ENCODE assay signal across 21 cellular contexts in the genomic region with DNA sequence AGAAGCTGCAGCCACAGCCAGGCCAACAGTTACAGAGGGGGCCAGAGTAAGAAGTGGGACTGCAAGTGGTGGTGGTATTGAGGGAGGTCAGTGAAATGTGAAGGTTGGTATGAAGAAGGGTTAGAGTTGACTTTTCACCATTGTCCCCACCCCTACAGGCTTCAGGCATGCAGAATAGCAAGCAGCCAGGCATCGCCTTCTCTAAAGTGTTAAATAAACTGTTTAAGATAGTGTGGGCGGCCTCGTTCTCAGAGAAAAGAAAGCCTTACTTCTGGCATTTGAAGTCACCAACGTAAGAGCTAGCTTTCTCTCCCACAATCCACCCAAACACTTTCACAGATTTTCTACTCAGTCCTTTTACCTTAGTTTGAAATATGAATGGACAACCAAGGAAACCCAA.
DNase-seq lines count a peak whose midpoint lies in the region; TF ChIP-seq lines count a peak whose summit lies in the region.
"Had no signal": no experiment of that assay in that cellular context is flagged by ENCODE, and none has a peak within 500 bp of the region (broad histone marks: within the 10 kb centered on the region; RNA-seq: fewer than 3 reads in every experiment).

No MANE protein-coding gene starts in this region.

- H3K9me3 ChIP-seq in esophagus muscularis mucosa (no peaks in the 10 kb centered on the region), osteoblast (ENCODE audit: low read depth, low read length) (no peaks in the 10 kb centered on the region), HAP-1 (no peaks in the 10 kb centered on the region)
- H3K9me3 ChIP-seq: BE2C had no signal

- H3K79me2 ChIP-seq in osteoblast (ENCODE audit: insufficient read depth, low read length), result no peaks in the 10 kb centered on the region

- DNase-seq in esophagus muscularis mucosa (ENCODE audit: extremely low spot score) (no peak), middle frontal gyrus (ENCODE audit: extremely low spot score, low spot score) (peak; percentile 9), superior temporal gyrus (ENCODE audit: extremely low spot score) (peak; percentile 38), osteoblast (ENCODE audit: insufficient read length, low spot score, missing footprints) (no peak), HAP-1 (ENCODE audit: low spot score in 2 of 2) (no peak), KG1 (lab: John Stamatoyannopoulos, UW) (no peak)
- DNase-seq: ACHN; BE2C; C1 segment of cervical spinal cord; CD4-positive, CD25-positive, alpha-beta regulatory T cell; CD8-positive, alpha-beta memory T cell; COR-L47; DMS 273 treated with DMSO at 0.1 percent for 48 hours; DMS53; DND-41; EL; GOT3; H7; IMR-90 had no signal

- peaks cover 6 to 50% (median 38%) of the 10 kb centered on the region in 4 donors for H3K4me1 ChIP-seq in esophagus muscularis mucosa
- no peaks in the 10 kb centered on the region for H3K4me1 ChIP-seq in osteoblast (ENCODE audit: insufficient read depth, low read length)
- H3K4me1 ChIP-seq in HAP-1, result peaks cover 6% of the 10 kb centered on the region
- H3K4me1 ChIP-seq: BE2C had no signal

- peaks cover 0 to 29% (median 10%) of the 10 kb centered on the region in 4 donors for H3K36me3 ChIP-seq in esophagus muscularis mucosa
- H3K36me3 ChIP-seq in osteoblast (ENCODE audit: insufficient read depth, low read length), result no peaks in the 10 kb centered on the region
- no peaks in the 10 kb centered on the region for H3K36me3 ChIP-seq in HAP-1 (replicated peaks)
- H3K36me3 ChIP-seq: BE2C had no signal

- TF ChIP-seq EP300 in esophagus muscularis mucosa (IDR thresholded peaks at IDR 0.05), result no peak

- intact Hi-C loops in esophagus muscularis mucosa (cut with DNase I), result no loop called here

- in situ Hi-C loops in HAP-1 (cut with MboI; ENCODE audit: low sequenced_read_pairs), result no loop called here

- no peaks in the 10 kb centered on the region for H3K27me3 ChIP-seq in esophagus muscularis mucosa
- peaks cover 3% of the 10 kb centered on the region for H3K27me3 ChIP-seq in osteoblast (ENCODE audit: insufficient read depth, low read length)
- no peaks in the 10 kb centered on the region for H3K27me3 ChIP-seq in HAP-1 (ENCODE audit: low read depth)
- H3K27me3 ChIP-seq: BE2C had no signal

- no peak overlapping the region for H3K4me3 ChIP-seq in esophagus muscularis mucosa
- no peak overlapping the region for H3K4me3 ChIP-seq in osteoblast (ENCODE audit: insufficient read depth, low read length)
- H3K4me3 ChIP-seq in HAP-1, result no peak overlapping the region
- H3K4me3 ChIP-seq: GM12878, K562 had no signal

- TF ChIP-seq POLR2A in esophagus muscularis mucosa (IDR thresholded peaks at IDR 0.05; ENCODE audit: low read depth), result no peak

- WGBS in esophagus muscularis mucosa, result 48% methylated on average over 4 of the region's 4 CpGs

- H4K20me1 ChIP-seq in osteoblast (ENCODE audit: insufficient read depth, low read length), result no peaks in the 10 kb centered on the region

- TF ChIP-seq CTCF in esophagus muscularis mucosa (IDR thresholded peaks at IDR 0.05) (no peak), osteoblast (IDR thresholded peaks at IDR 0.05; ENCODE audit: extremely low read depth, low read depth, low read length) (no peak)

- H3K27ac ChIP-seq in esophagus muscularis mucosa (replicated peaks in 1 of 4) (peak overlapping the region in 3 of 4 donors; percentile 18 to 29 (median 28)), osteoblast (ENCODE audit: low read depth, low read length) (no peak overlapping the region)

- no peak overlapping the region for H2AFZ ChIP-seq in osteoblast (ENCODE audit: low read length)

- no peak overlapping the region for H3K4me2 ChIP-seq in osteoblast (ENCODE audit: insufficient read depth, low read length)

Comparison
In these comparisons a context has a peak if more than half of its experiments do, and no peak if none do; other contexts are left out.
1. DNase-seq: peak in middle frontal gyrus (single experiment) and superior temporal gyrus (single experiment); none in esophagus muscularis mucosa (single experiment), osteoblast (single experiment), HAP-1 (0 of 2) and KG1 (single experiment).